Comparison of ENCODE assay signal across 14 cellular contexts in the genomic region with DNA sequence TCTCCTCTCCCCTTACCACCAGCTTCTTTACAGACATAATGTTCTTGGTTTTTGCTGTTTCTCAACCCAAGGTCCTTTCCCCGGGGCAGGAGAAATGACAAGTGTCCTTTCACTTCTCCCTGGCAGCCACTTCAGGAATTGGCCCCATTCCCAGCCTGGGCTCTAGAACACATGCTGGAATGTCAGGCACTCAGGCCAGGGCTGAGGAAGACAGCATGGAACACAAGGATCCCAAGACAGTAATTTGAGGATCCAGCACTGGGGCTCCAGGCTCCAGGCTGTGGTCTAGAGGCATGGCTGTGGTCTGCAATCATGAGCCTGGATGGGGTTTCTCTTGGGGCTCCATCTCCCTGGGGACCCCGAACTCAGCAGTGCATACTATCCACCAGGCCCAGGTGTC.
A peak's percentile ranks its signal among the peaks of the same experiment; 100 is the strongest.
DNase-seq lines count a peak whose midpoint lies in the region; ATAC-seq and TF ChIP-seq lines count a peak whose summit lies in the region.
"Had no signal": no experiment of that assay in that cellular context is flagged by ENCODE, and none has a peak within 500 bp of the region (broad histone marks: within the 10 kb centered on the region; RNA-seq: fewer than 3 reads in every experiment).

No MANE protein-coding gene starts in this region.

- H3K27ac ChIP-seq in left ventricle myocardium inferior (replicated peaks) = peak overlapping the region; percentile 52
- H3K27ac ChIP-seq in psoas muscle = no peak overlapping the region
- H3K27ac ChIP-seq in transverse colon = no peak overlapping the region

- H3K9me3 ChIP-seq in left ventricle myocardium inferior (replicated peaks) (no peaks in the 10 kb centered on the region), psoas muscle (no peaks in the 10 kb centered on the region), transverse colon (no peaks in the 10 kb centered on the region)
- H3K9me3 ChIP-seq: mucosa of descending colon, tibial nerve had no signal

- TF ChIP-seq EP300 in transverse colon (IDR thresholded peaks at IDR 0.05; ENCODE audit: low read depth) = no peak

- peaks cover 47% of the 10 kb centered on the region for H3K27me3 ChIP-seq in left ventricle myocardium inferior (ENCODE audit: low read depth)
- no peaks in the 10 kb centered on the region for H3K27me3 ChIP-seq in psoas muscle (ENCODE audit: insufficient read depth in 3 of 3, low read length in 2 of 3)
- peaks cover 23% of the 10 kb centered on the region for H3K27me3 ChIP-seq in transverse colon
- H3K27me3 ChIP-seq: tibial nerve had no signal

- TF ChIP-seq CTCF in left ventricle myocardium inferior (IDR thresholded peaks at IDR 0.05; ENCODE audit: borderline replicate concordance) (no peak), psoas muscle (IDR thresholded peaks at IDR 0.05) (no peak), transverse colon (IDR thresholded peaks at IDR 0.05) (no peak)

- ATAC-seq in psoas muscle = peak; percentile 35 to 64 (median 40)
- ATAC-seq: GM12878, mucosa of descending colon had no signal

- DNase-seq in G401 (ENCODE audit: low spot score) (peak; percentile 90), NCI-H2029 treated with DMSO at 0.1 percent for 48 hours (lab: John Stamatoyannopoulos, UW) (peak; percentile 12), left ventricle myocardium inferior (peak; percentile 72), psoas muscle (peak; percentile 24 to 61), transverse colon (no peak)
- no peak for DNase-seq in stimulated activated CD4-positive, alpha-beta T cell treated with anti-CD3 and anti-CD28 coated beads, Interleukin-4, amount 100 ng/mL, for 1 hour
- DNase-seq in stimulated activated naive CD4-positive, alpha-beta T cell (lab: John Stamatoyannopoulos, UW) = no peak
- DNase-seq: activated CD4-positive, alpha-beta T cell treated with anti-CD3 and anti-CD28 coated beads, Interleukin-2, amount 50 U/mL, for 1 hour; activated naive CD4-positive, alpha-beta T cell treated with anti-CD3 and anti-CD28 coated beads for 36 hours; activated T-cell treated with anti-CD3 and anti-CD28 coated beads for 4 hours; NCI-H187 treated with DMSO at 0.1 percent for 48 hours had no signal

- 39 to 51% (median 49%) methylated on average over 2 of the region's 2 CpGs for WGBS in psoas muscle, 3 donors
- 0 to 47% methylated on average over 1 to 2 of the region's 2 CpGs for WGBS in transverse colon (ENCODE audit: low coverage in 1 of 2), 2 donors

- H3K4me1 ChIP-seq in left ventricle myocardium inferior (peaks cover 13% of the 10 kb centered on the region), psoas muscle (no peaks in the 10 kb centered on the region), transverse colon (no peaks in the 10 kb centered on the region)

- intact Hi-C loops in left ventricle myocardium inferior (cut with micrococcal nuclease) = no loop called here
- intact Hi-C loops in psoas muscle (cut with DNase I) = no loop called here
- intact Hi-C loops in transverse colon (cut with DNase I; ENCODE audit: low total_unique reads) = no loop called here

- in situ Hi-C loops in G401 (cut with HindIII; ENCODE audit: low sequenced_read_pairs) (no loop called here), transverse colon (cut with MboI; ENCODE audit: low pct_ligation_motif_present in 1 of 4, low pct_unique_long_range_greater_than_20kb in 1 of 4, low sequenced_read_pairs in 3 of 4) (loop anchor here in 2 of 4 donors (25.0 kb wide), 3 partner anchors 98 to 173 kb away; no protein-coding TSS in a partner anchor)

- no peak for TF ChIP-seq POLR2A in transverse colon (IDR thresholded peaks at IDR 0.05)

- no peaks in the 10 kb centered on the region for H3K36me3 ChIP-seq in left ventricle myocardium inferior
- no peaks in the 10 kb centered on the region for H3K36me3 ChIP-seq in psoas muscle (ENCODE audit: insufficient read depth in 1 of 2, low read depth in 1 of 2)
- no peaks in the 10 kb centered on the region for H3K36me3 ChIP-seq in transverse colon
- H3K36me3 ChIP-seq: tibial nerve had no signal

- H3K4me3 ChIP-seq in left ventricle myocardium inferior = no peak overlapping the region
- H3K4me3 ChIP-seq in psoas muscle = no peak overlapping the region
- H3K4me3 ChIP-seq in transverse colon = no peak overlapping the region
- H3K4me3 ChIP-seq: GM12878, mucosa of descending colon, tibial nerve had no signal

Comparison
In these comparisons a context has a peak if more than half of its experiments do, and no peak if none do; other contexts are left out.
1. DNase-seq: peak in G401 (single experiment), NCI-H2029 treated with DMSO at 0.1 percent for 48 hours (single experiment), left ventricle myocardium inferior (single experiment) and psoas muscle (2 of 2); none in stimulated activated CD4-positive, alpha-beta T cell treated with anti-CD3 and anti-CD28 coated beads, Interleukin-4, amount 100 ng/mL, for 1 hour (single experiment), stimulated activated naive CD4-positive, alpha-beta T cell (0 of 6) and transverse colon (single experiment).